ENCODE assay signal across 19 cellular contexts in the genomic region with DNA sequence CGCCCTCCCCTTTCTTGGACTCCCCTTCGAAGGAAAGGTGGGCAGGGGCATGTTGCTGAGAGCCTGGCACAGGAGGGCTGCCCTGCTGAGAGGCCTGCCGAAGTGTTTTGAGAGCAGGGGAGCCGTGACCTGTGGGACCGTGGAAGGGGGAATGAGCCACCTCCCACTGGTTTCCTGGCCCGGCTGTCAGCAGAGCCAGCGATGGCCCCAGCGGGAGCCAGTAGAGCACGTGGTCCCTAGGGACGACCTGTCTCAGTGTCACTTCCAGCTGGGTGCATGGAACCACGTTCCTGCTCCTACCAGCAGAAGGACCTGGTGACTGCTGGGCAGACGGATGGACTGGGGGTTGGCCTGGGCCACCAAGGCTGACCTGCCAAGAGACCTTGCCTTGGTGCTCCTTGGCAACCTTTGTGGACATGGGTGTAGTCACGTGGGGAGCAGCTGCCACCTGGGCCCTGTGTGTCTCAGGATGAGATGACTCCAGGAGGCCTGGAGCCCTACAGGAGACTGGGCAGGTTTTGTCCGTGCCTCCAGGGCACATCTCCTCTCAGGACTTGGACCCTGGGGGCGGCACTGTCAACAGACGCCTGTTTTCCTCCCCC. TPM values are rescaled to one million over a fixed set of nuclear protein-coding genes. Genes with fewer than 3 reads are reported as not detected.
DNase-seq lines count a peak whose midpoint lies in the region; ATAC-seq, FAIRE-seq and TF ChIP-seq lines count a peak whose summit lies in the region.
"Had no signal": no experiment of that assay in that cellular context is flagged by ENCODE, and none has a peak within 500 bp of the region (broad histone marks: within the 10 kb centered on the region; RNA-seq: fewer than 3 reads in every experiment).

No MANE protein-coding gene starts in this region.

- whole genome bisulfite sequencing in K562 (ENCODE audit: insufficient coverage, low coverage, missing lambda C conversion rate), result 30% methylated on average over 9 of the region's 16 CpGs

- DNase-seq in DMS153 treated with DMSO at 0.1 percent for 48 hours (lab: John Stamatoyannopoulos, UW; ENCODE audit: unreplicated experiment) (peak; percentile 3), DMS153 (lab: John Stamatoyannopoulos, UW) (no peak), BE2C (peak; percentile 63), NCI-H146 treated with DMSO at 0.1 percent for 48 hours (lab: John Stamatoyannopoulos, UW; ENCODE audit: unreplicated experiment) (peak; percentile 53), K562 (ENCODE audit: extremely low read depth in 1 of 4, low spot score in 3 of 4) (no peak), left ventricle myocardium inferior (no peak)
- no peak for DNase-seq in stimulated activated CD4-positive, alpha-beta T cell treated with anti-CD3 and anti-CD28 coated beads, Interleukin-4, amount 100 ng/mL, for 1 hour
- DNase-seq: DMS 273 treated with DMSO at 0.1 percent for 48 hours, NCI-H1048, NCI-H2029, NCI-H446 treated with DMSO at 0.1 percent for 48 hours, NCI-H748 treated with DMSO at 0.1 percent for 48 hours had no signal

- H3K79me2 ChIP-seq in K562 (ENCODE audit: control insufficient read depth, insufficient read depth, low read length), result no peaks in the 10 kb centered on the region

- peaks cover 19% of the 10 kb centered on the region for H3K4me1 ChIP-seq in BE2C
- H3K4me1 ChIP-seq in K562 (replicated peaks in 1 of 2; ENCODE audit: control insufficient read depth in 2 of 2, insufficient read depth in 2 of 2, low read length in 2 of 2), result peaks cover 5 to 57% of the 10 kb centered on the region in 2 experiments
- peaks cover 14% of the 10 kb centered on the region for H3K4me1 ChIP-seq in left ventricle myocardium inferior

- H4K20me1 ChIP-seq in K562 (replicated peaks; ENCODE audit: control insufficient read depth, insufficient read depth, low read length), result no peaks in the 10 kb centered on the region; the same call in 1 of the 2 replicates

- H3K27ac ChIP-seq in K562 (ENCODE audit: extremely low read depth, low read depth, low read length) (no peak overlapping the region), left ventricle myocardium inferior (replicated peaks) (no peak overlapping the region)
- H3K27ac ChIP-seq: 22Rv1, KMS-11 had no signal

- no TSS peak for BruUV-seq in K562 (replicated peaks; lab: Mats Ljungman, UMichigan)

- POLR2A ChIA-PET in K562 (lab: Yijun Ruan, JAX), result no interaction called here

- no peak for TF ChIP-seq RAD21 in K562 (CRISPR knock-in tag; conservative IDR thresholded peaks at IDR 0.05 in 1 of 2, IDR thresholded peaks at IDR 0.05 in 1 of 2)

- no peak overlapping the region for H3K9ac ChIP-seq in K562 (ENCODE audit: insufficient read depth in 1 of 2, low read depth in 2 of 2, low read length in 2 of 2)
- H3K9ac ChIP-seq: KMS-11 had no signal

- CTCF ChIA-PET in K562 (lab: Yijun Ruan, JAX; ENCODE audit: low intra/inter-chr PET ratio), result no interaction called here

- no peak for FAIRE-seq in K562 (lab: Jason Lieb, UNC)
- FAIRE-seq: H54, HepG2 had no signal

- H3K27me3 ChIP-seq in BE2C, result no peaks in the 10 kb centered on the region
- peaks cover 0 to 6% of the 10 kb centered on the region in 2 experiments; a peak in 3 of 5 replicates for H3K27me3 ChIP-seq in K562 (ENCODE audit: control insufficient read depth in 2 of 2, insufficient read depth in 2 of 2, low read length in 2 of 2)
- peaks cover 49% of the 10 kb centered on the region for H3K27me3 ChIP-seq in left ventricle myocardium inferior (ENCODE audit: low read depth)

- intact Hi-C loops in K562 (cut with micrococcal nuclease), result no loop called here
- intact Hi-C loops in left ventricle myocardium inferior (cut with micrococcal nuclease), result no loop called here

- ATAC-seq in K562, result no peak
- ATAC-seq in GM19455 (IDR thresholded peaks at IDR 0.05; ENCODE audit: unreplicated experiment), result no peak
- ATAC-seq: HepG2, Panc1 had no signal

- TF ChIP-seq CTCF in BE2C (IDR thresholded peaks at IDR 0.05; ENCODE audit: low read depth, low read length) (no peak), K562 (IDR thresholded peaks at IDR 0.05 in 2 of 3, conservative IDR thresholded peaks at IDR 0.05 in 1 of 3; ENCODE audit: insufficient read depth in 2 of 3, low read depth in 1 of 3, low read length in 3 of 3) (no peak), left ventricle myocardium inferior (IDR thresholded peaks at IDR 0.05; ENCODE audit: borderline replicate concordance) (no peak)

- no peak overlapping the region for H2AFZ ChIP-seq in K562 (ENCODE audit: low read depth, low read length)

- no peaks in the 10 kb centered on the region for H3K9me1 ChIP-seq in K562 (ENCODE audit: control insufficient read depth, insufficient read depth, low read length)

- H3K4me2 ChIP-seq in K562 (ENCODE audit: insufficient read depth, low read length), result no peak overlapping the region
- H3K4me2 ChIP-seq: KMS-11 had no signal

- H3K4me3 ChIP-seq in BE2C (ENCODE audit: low read depth, low read length), result no peak overlapping the region
- no peak overlapping the region for H3K4me3 ChIP-seq in K562
- no peak overlapping the region for H3K4me3 ChIP-seq in left ventricle myocardium inferior

- TF ChIP-seq EP300 in K562 (IDR thresholded peaks at IDR 0.05; ENCODE audit: low read length), result no peak

- H3K9me3 ChIP-seq in BE2C, result no peaks in the 10 kb centered on the region
- no peaks in the 10 kb centered on the region for H3K9me3 ChIP-seq in K562 (replicated peaks; ENCODE audit: control insufficient read depth, insufficient read depth, low read depth, low read length)
- H3K9me3 ChIP-seq in left ventricle myocardium inferior (replicated peaks), result no peaks in the 10 kb centered on the region

- TF ChIP-seq POLR2A in K562 (conservative IDR thresholded peaks at IDR 0.05), result no peak

- in situ Hi-C loops in K562 (cut with MboI), result no loop called here

- H3K36me3 ChIP-seq in BE2C (no peaks in the 10 kb centered on the region), K562 (ENCODE audit: control insufficient read depth, insufficient read depth, low read length) (no peaks in the 10 kb centered on the region), left ventricle myocardium inferior (no peaks in the 10 kb centered on the region)

TF ChIP-seq in K562, 482 proteins besides CTCF, POLR2A, EP300 and RAD21 (continues in another document):
- TF ChIP-seq, protein P1, sequence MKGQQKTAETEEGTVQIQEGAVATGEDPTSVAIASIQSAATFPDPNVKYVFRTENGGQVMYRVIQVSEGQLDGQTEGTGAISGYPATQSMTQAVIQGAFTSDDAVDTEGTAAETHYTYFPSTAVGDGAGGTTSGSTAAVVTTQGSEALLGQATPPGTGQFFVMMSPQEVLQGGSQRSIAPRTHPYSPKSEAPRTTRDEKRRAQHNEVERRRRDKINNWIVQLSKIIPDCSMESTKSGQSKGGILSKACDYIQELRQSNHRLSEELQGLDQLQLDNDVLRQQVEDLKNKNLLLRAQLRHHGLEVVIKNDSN (CRISPR knock-in tag; IDR thresholded peaks at IDR 0.05), result peak; percentile 63
- no peak for TF ChIP-seq MTF1 (CRISPR knock-in tag; IDR thresholded peaks at IDR 0.05; ENCODE audit: borderline replicate concordance)
- TF ChIP-seq, protein P2, sequence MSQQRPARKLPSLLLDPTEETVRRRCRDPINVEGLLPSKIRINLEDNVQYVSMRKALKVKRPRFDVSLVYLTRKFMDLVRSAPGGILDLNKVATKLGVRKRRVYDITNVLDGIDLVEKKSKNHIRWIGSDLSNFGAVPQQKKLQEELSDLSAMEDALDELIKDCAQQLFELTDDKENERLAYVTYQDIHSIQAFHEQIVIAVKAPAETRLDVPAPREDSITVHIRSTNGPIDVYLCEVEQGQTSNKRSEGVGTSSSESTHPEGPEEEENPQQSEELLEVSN (IDR thresholded peaks at IDR 0.05; ENCODE audit: borderline replicate concordance in 1 of 2, extremely low read depth in 1 of 2, insufficient read depth in 1 of 2, insufficient read length in 1 of 2, low read depth in 1 of 2, low read length in 1 of 2, poor library complexity in 1 of 2, severe bottlenecking in 1 of 2), result peak in 1 of 2 experiments; percentile 61

RNA-seq across cellular contexts. Expression of a gene that starts 34.6 kb away (rescaled TPM):
- polyA plus RNA-seq in BE2C (2012; ENCODE audit: insufficient read depth, insufficient read length, low read depth), result 178 TPM
- total RNA-seq in K562 (2011; cell fraction: chromatin; rRNA removed; ENCODE audit: low replicate concordance), result 1.2 and 3.3 TPM in 2 replicates
- total RNA-seq in K562 (2011; cell fraction: nucleolus; rRNA removed), result 0.53 and 2.2 TPM in 2 replicates
- total RNA-seq in K562 (2011; cell fraction: nucleoplasm; rRNA removed), result 0.31 and 0.95 TPM in 2 replicates
- total RNA-seq in K562 (2014; rRNA removed) (0.20 and 0.68 TPM in 2 replicates), K562 (2014; rRNA removed; fragmentation: Illumina TruSeq; extraction: Trizol) (0.10 TPM in 1 of 2 replicates, not detected in the other), K562 (2015; rRNA removed; fragmentation: Illumina TruSeq; extraction: Trizol) (0.11 and 0.40 TPM in 2 replicates), K562 (2021) (0.55 and 1.1 TPM in 2 replicates), left ventricle myocardium inferior (1.9 TPM)
- polyA plus RNA-seq in K562 (2011; rRNA removed) (0.54 and 1.4 TPM in 2 replicates), K562 (2014; fragmentation: Illumina TruSeq; extraction: Trizol) (0.07 and 0.50 TPM in 2 replicates), K562 (2014; fragmentation: Nextera tagmentation; extraction: Ambion mirVana) (not detected), K562 (2014; rRNA removed) (0.62 and 1.7 TPM in 2 replicates)
- 1.5 TPM in 2 replicates for polyA plus RNA-seq in K562 (2011; cell fraction: cytosol; rRNA removed)
- polyA plus RNA-seq in K562 (2011; cell fraction: nucleus; rRNA removed), result 5.2 and 5.3 TPM in 2 replicates
- polyA plus RNA-seq in K562 (2012), result 0.25 and 0.51 TPM in 2 replicates
- polyA minus RNA-seq in K562 (2011; rRNA and poly(A)+ RNA removed), result 0.45 and 1.1 TPM in 2 replicates
- 0.86 and 2.7 TPM in 2 replicates for polyA minus RNA-seq in K562 (2011; cell fraction: cytosol; rRNA and poly(A)+ RNA removed)
- 0.81 and 1.3 TPM in 2 replicates for polyA minus RNA-seq in K562 (2011; cell fraction: nucleus; rRNA and poly(A)+ RNA removed)
- total RNA-seq: B cell, HepG2 had no signal
- polyA plus RNA-seq: HepG2 had no signal

Comparison
In these comparisons a context has a peak if more than half of its experiments do, and no peak if none do; other contexts are left out.
1. DNase-seq: peak in DMS153 treated with DMSO at 0.1 percent for 48 hours (single experiment), BE2C (single experiment) and NCI-H146 treated with DMSO at 0.1 percent for 48 hours (single experiment); none in DMS153 (single experiment), K562 (0 of 4), stimulated activated CD4-positive, alpha-beta T cell treated with anti-CD3 and anti-CD28 coated beads, Interleukin-4, amount 100 ng/mL, for 1 hour (single experiment) and left ventricle myocardium inferior (single experiment).